Comparison of ENCODE assay signal across 1 cellular context in genomic region chr17:79420318-79421243, GRCh38.
TF ChIP-seq lines count a peak whose summit lies in the region.

No MANE protein-coding gene starts in this region.

TF ChIP-seq in HEK293, 187 proteins besides CTCF, POLR2A, EP300 and RAD21 (continued from another document):
- TF ChIP-seq ZNF426 (tag by site-specific recombination; IDR thresholded peaks at IDR 0.05) (no peak), ZNF626 (tag by site-specific recombination; IDR thresholded peaks at IDR 0.05) (no peak), ZNF391 (tag by site-specific recombination; IDR thresholded peaks at IDR 0.05; ENCODE audit: borderline replicate concordance, low read depth) (no peak), ZNF791 (tag by site-specific recombination; IDR thresholded peaks at IDR 0.05) (no peak), ZNF157 (tag by site-specific recombination; IDR thresholded peaks at IDR 0.05) (no peak), ZNF561 (tag by site-specific recombination; IDR thresholded peaks at IDR 0.05; ENCODE audit: borderline replicate concordance) (no peak), ZNF169 (tag by site-specific recombination; IDR thresholded peaks at IDR 0.05) (no peak), ZNF830 (tag by site-specific recombination; IDR thresholded peaks at IDR 0.05; ENCODE audit: low read depth) (no peak), ZBTB1 (tag by site-specific recombination; IDR thresholded peaks at IDR 0.05) (no peak), REPIN1 (tag by site-specific recombination; IDR thresholded peaks at IDR 0.05; ENCODE audit: low read depth) (no peak), ZNF324 (tag by site-specific recombination; IDR thresholded peaks at IDR 0.05) (no peak), KLF1 (tag by site-specific recombination; IDR thresholded peaks at IDR 0.05) (peak; percentile 84), OVOL3 (tag by site-specific recombination; IDR thresholded peaks at IDR 0.05) (no peak), ZNF843 (tag by site-specific recombination; IDR thresholded peaks at IDR 0.05) (no peak)
